In genomic region chr4:121707344-121707743, GRCh38 we compare ENCODE assay signal across 18 cellular contexts. TPM values are rescaled to one million over a fixed set of nuclear protein-coding genes. Genes with fewer than 3 reads are reported as not detected.
DNase-seq lines count a peak whose midpoint lies in the region; ATAC-seq and TF ChIP-seq lines count a peak whose summit lies in the region.
"Had no signal": no experiment of that assay in that cellular context is flagged by ENCODE, and none has a peak within 500 bp of the region (broad histone marks: within the 10 kb centered on the region; RNA-seq: fewer than 3 reads in every experiment).

No MANE protein-coding gene starts in this region.

- no peak overlapping the region for H3K27ac ChIP-seq in HCT116 (ENCODE audit: low read depth, low read length)

- no peak overlapping the region for H2AFZ ChIP-seq in HCT116 (ENCODE audit: low read depth, low read length, poor library complexity, severe bottlenecking)

- BruUV-seq in HCT116 (replicated peaks; lab: Mats Ljungman, UMichigan): no TSS peak

- no peaks in the 10 kb centered on the region for H3K9me3 Mint-ChIP-seq in activated CD8-positive, alpha-beta memory T cell treated with anti-CD3 and anti-CD28 coated beads, Interleukin-2, amount 10 ng/mL, durations not matched to agents 7 days and 5 days (ENCODE audit: low read depth)
- H3K9me3 Mint-ChIP-seq in activated T-helper 2 cell treated with anti-CD3 and anti-CD28 coated beads, Interferon-gamma antibody, Interleukin-2, Interleukin-4, amounts not matched to agents 10 μg/mL and 5 μg/mL and 100 μg/mL, durations not matched to agents 14 hours and 24 hours and 36 hours: no peaks in the 10 kb centered on the region
- no peaks in the 10 kb centered on the region for H3K9me3 Mint-ChIP-seq in natural killer cell treated with Interleukin-12 subunit alpha and Interleukin-12 subunit beta and Interleukin-15 and Interleukin-18, amount 100 ng/mL, for 72 hours
- H3K9me3 Mint-ChIP-seq: CD4-positive, alpha-beta T cell had no signal

- H3K79me2 ChIP-seq in HCT116 (ENCODE audit: insufficient read depth, low read length): no peaks in the 10 kb centered on the region

- peak overlapping the region; percentile 84 for H3K27ac Mint-ChIP-seq in activated CD8-positive, alpha-beta memory T cell treated with anti-CD3 and anti-CD28 coated beads, Interleukin-2, amount 10 ng/mL, durations not matched to agents 7 days and 5 days
- peak overlapping the region; percentile 8 for H3K27ac Mint-ChIP-seq in activated T-helper 2 cell treated with anti-CD3 and anti-CD28 coated beads, Interferon-gamma antibody, Interleukin-2, Interleukin-4, amounts not matched to agents 10 μg/mL and 5 μg/mL and 100 μg/mL, durations not matched to agents 14 hours and 24 hours and 36 hours
- peak overlapping the region; percentile 36 to 60 for H3K27ac Mint-ChIP-seq in natural killer cell treated with Interleukin-12 subunit alpha and Interleukin-12 subunit beta and Interleukin-15 and Interleukin-18, amount 100 ng/mL, for 72 hours
- H3K27ac Mint-ChIP-seq: CD4-positive, alpha-beta T cell had no signal

- no peak for DNase-seq in activated CD8-positive, alpha-beta memory T cell treated with anti-CD3 and anti-CD28 coated beads, Interleukin-2, amount 10 ng/mL, durations not matched to agents 7 days and 5 days
- DNase-seq in activated CD8-positive, alpha-beta memory T cell treated with anti-CD3 and anti-CD28 coated beads for 24 hours: no peak
- DNase-seq in HCT116 (ENCODE audit: low read depth, low spot score) (no peak), CD1c-positive myeloid dendritic cell (ENCODE audit: extremely low spot score) (no peak), C1 segment of cervical spinal cord (lab: John Stamatoyannopoulos, UW) (no peak)
- DNase-seq in activated T-helper 2 cell treated with anti-CD3 and anti-CD28 coated beads, Interferon-gamma antibody, Interleukin-2, Interleukin-4, amounts not matched to agents 10 μg/mL and 5 μg/mL and 100 μg/mL, durations not matched to agents 14 hours and 24 hours and 36 hours (ENCODE audit: low spot score): no peak
- DNase-seq in natural killer cell treated with Interleukin-12 subunit alpha and Interleukin-12 subunit beta and Interleukin-15 and Interleukin-18, amount 100 ng/mL, for 72 hours (ENCODE audit: low spot score): no peak
- DNase-seq: AML-193; Calu3; CD4-positive, alpha-beta T cell; NCI-H1417; NCI-H1930; NCI-H510A; NCI-H82 had no signal

- no peaks in the 10 kb centered on the region for H4K20me1 ChIP-seq in HCT116 (ENCODE audit: insufficient read depth)

- H3K9ac ChIP-seq in HCT116 (ENCODE audit: low read length): no peak overlapping the region

- H3K27me3 ChIP-seq in HCT116 (ENCODE audit: insufficient read depth, low read length): no peaks in the 10 kb centered on the region

- intact Hi-C loops in HCT116 (cut with micrococcal nuclease): no loop called here
- intact Hi-C loops in activated T-helper 2 cell treated with anti-CD3 and anti-CD28 coated beads, Interferon-gamma antibody, Interleukin-2, Interleukin-4, amounts not matched to agents 10 μg/mL and 5 μg/mL and 100 μg/mL, durations not matched to agents 14 hours and 24 hours and 36 hours (cut with micrococcal nuclease): loop anchor here (1.0 to 5.0 kb wide), 2 partner anchors 19 to 525 kb away; no protein-coding TSS in a partner anchor

- H3K36me3 Mint-ChIP-seq in activated CD8-positive, alpha-beta memory T cell treated with anti-CD3 and anti-CD28 coated beads, Interleukin-2, amount 10 ng/mL, durations not matched to agents 7 days and 5 days: peaks cover 9% of the 10 kb centered on the region
- H3K36me3 Mint-ChIP-seq in activated T-helper 2 cell treated with anti-CD3 and anti-CD28 coated beads, Interferon-gamma antibody, Interleukin-2, Interleukin-4, amounts not matched to agents 10 μg/mL and 5 μg/mL and 100 μg/mL, durations not matched to agents 14 hours and 24 hours and 36 hours (ENCODE audit: low read depth): no peaks in the 10 kb centered on the region
- H3K36me3 Mint-ChIP-seq in natural killer cell treated with Interleukin-12 subunit alpha and Interleukin-12 subunit beta and Interleukin-15 and Interleukin-18, amount 100 ng/mL, for 72 hours: peaks cover 14% of the 10 kb centered on the region

- ATAC-seq in activated CD8-positive, alpha-beta memory T cell treated with anti-CD3 and anti-CD28 coated beads, Interleukin-2, amount 10 ng/mL, durations not matched to agents 7 days and 5 days: peak; percentile 9
- ATAC-seq in HCT116 (no peak), HG02571 (IDR thresholded peaks at IDR 0.05; ENCODE audit: unreplicated experiment) (no peak)
- ATAC-seq in natural killer cell treated with Interleukin-12 subunit alpha and Interleukin-12 subunit beta and Interleukin-15 and Interleukin-18, amount 100 ng/mL, for 72 hours: peak in 1 of 2 donors; percentile 4
- ATAC-seq: Panc1 had no signal

- peak overlapping the region; percentile 35 for H3K4me2 ChIP-seq in HCT116 (ENCODE audit: low read length)

- TF ChIP-seq POLR2A in HCT116 (IDR thresholded peaks at IDR 0.05; ENCODE audit: borderline replicate concordance, extremely low read depth, insufficient read depth, insufficient read length): no peak

- no peak overlapping the region for H3K4me3 Mint-ChIP-seq in activated CD8-positive, alpha-beta memory T cell treated with anti-CD3 and anti-CD28 coated beads, Interleukin-2, amount 10 ng/mL, durations not matched to agents 7 days and 5 days
- no peak overlapping the region for H3K4me3 Mint-ChIP-seq in activated T-helper 2 cell treated with anti-CD3 and anti-CD28 coated beads, Interferon-gamma antibody, Interleukin-2, Interleukin-4, amounts not matched to agents 10 μg/mL and 5 μg/mL and 100 μg/mL, durations not matched to agents 14 hours and 24 hours and 36 hours (ENCODE audit: low read depth)
- peak overlapping the region; percentile 79 for H3K4me3 Mint-ChIP-seq in natural killer cell treated with Interleukin-12 subunit alpha and Interleukin-12 subunit beta and Interleukin-15 and Interleukin-18, amount 100 ng/mL, for 72 hours
- H3K4me3 Mint-ChIP-seq: CD4-positive, alpha-beta T cell had no signal

- POLR2A ChIA-PET in HCT116 (lab: Charles Lee): interaction anchor here (3.2 kb wide), 1 partner anchor 11 kb away, joined by 14 read pairs; the partner anchor contains the start of gene ANXA5

- TF ChIP-seq RAD21 in HCT116 (IDR thresholded peaks at IDR 0.05; ENCODE audit: low read depth): no peak

- peaks cover 56% of the 10 kb centered on the region for H3K4me1 Mint-ChIP-seq in activated CD8-positive, alpha-beta memory T cell treated with anti-CD3 and anti-CD28 coated beads, Interleukin-2, amount 10 ng/mL, durations not matched to agents 7 days and 5 days
- peaks cover 51% of the 10 kb centered on the region for H3K4me1 Mint-ChIP-seq in activated T-helper 2 cell treated with anti-CD3 and anti-CD28 coated beads, Interferon-gamma antibody, Interleukin-2, Interleukin-4, amounts not matched to agents 10 μg/mL and 5 μg/mL and 100 μg/mL, durations not matched to agents 14 hours and 24 hours and 36 hours (ENCODE audit: low read depth)
- H3K4me1 Mint-ChIP-seq in natural killer cell treated with Interleukin-12 subunit alpha and Interleukin-12 subunit beta and Interleukin-15 and Interleukin-18, amount 100 ng/mL, for 72 hours (ENCODE audit: low read depth in 2 of 2): peaks cover 39 to 53% of the 10 kb centered on the region in 2 donors

- 0 out of 6 replicates have a peak, but pooled peaks of 1 of the 3 experiments have one; percentile 4 for TF ChIP-seq CTCF in HCT116 (IDR thresholded peaks at IDR 0.05 in 2 of 3, conservative IDR thresholded peaks at IDR 0.05 in 1 of 3; ENCODE audit: borderline replicate concordance in 1 of 3, insufficient read depth in 1 of 3, low read depth in 2 of 3, low read length in 2 of 3)

- no peaks in the 10 kb centered on the region for H3K9me2 ChIP-seq in HCT116 (ENCODE audit: insufficient read depth)

- RAD21 ChIA-PET in HCT116 (lab: Charles Lee; ENCODE audit: low non-redundant PET in 1 of 2, low total read pairs in 2 of 2, uncharacterized antibody in 2 of 2, unreplicated experiment in 2 of 2): no interaction called here

- H3K4me3 ChIP-seq in HCT116 (replicated peaks in 1 of 2; ENCODE audit: low read depth in 1 of 2, low read length in 2 of 2): no peak overlapping the region
- H3K4me3 ChIP-seq: HAP-1 had no signal

- H3K9me3 ChIP-seq in HCT116 (ENCODE audit: control insufficient read depth in 1 of 2, insufficient read depth in 1 of 2, low read depth in 1 of 2, low read length in 2 of 2): no peaks in the 10 kb centered on the region
- H3K9me3 ChIP-seq: HAP-1 had no signal

- H3K4me1 ChIP-seq in HCT116 (ENCODE audit: control insufficient read depth in 1 of 2, insufficient read depth in 2 of 2, low read length in 2 of 2): peaks cover 20 to 41% of the 10 kb centered on the region in 2 experiments

- H3K36me3 ChIP-seq in HCT116 (ENCODE audit: control insufficient read depth in 1 of 2, insufficient read depth in 2 of 2, low read length in 2 of 2): no peaks in the 10 kb centered on the region
- H3K36me3 ChIP-seq: HAP-1 had no signal

- CTCF ChIA-PET in activated CD8-positive, alpha-beta memory T cell treated with anti-CD3 and anti-CD28 coated beads, Interleukin-2, amount 10 ng/mL, durations not matched to agents 7 days and 5 days (lab: Charles Lee): interaction anchor here (1.0 to 3.0 kb wide), 5 partner anchors 11 to 117 kb away, joined by 3 to 14 read pairs (median 3); partner anchors contain the start of genes ANXA5 and CCNA2
- CTCF ChIA-PET in HCT116 (lab: Charles Lee): no interaction called here

- H3K27me3 Mint-ChIP-seq in activated CD8-positive, alpha-beta memory T cell treated with anti-CD3 and anti-CD28 coated beads, Interleukin-2, amount 10 ng/mL, durations not matched to agents 7 days and 5 days: peaks cover 14% of the 10 kb centered on the region
- peaks cover 28% of the 10 kb centered on the region for H3K27me3 Mint-ChIP-seq in activated T-helper 2 cell treated with anti-CD3 and anti-CD28 coated beads, Interferon-gamma antibody, Interleukin-2, Interleukin-4, amounts not matched to agents 10 μg/mL and 5 μg/mL and 100 μg/mL, durations not matched to agents 14 hours and 24 hours and 36 hours (ENCODE audit: low read depth)
- H3K27me3 Mint-ChIP-seq in natural killer cell treated with Interleukin-12 subunit alpha and Interleukin-12 subunit beta and Interleukin-15 and Interleukin-18, amount 100 ng/mL, for 72 hours: peaks cover 26 to 41% of the 10 kb centered on the region in 2 donors

RNA-seq across cellular contexts. Expression of gene ANXA5, which starts 10.6 kb away (rescaled TPM):
- 100 to 1,000 TPM; 142 to 152 TPM for total RNA-seq in activated CD8-positive, alpha-beta memory T cell treated with anti-CD3 and anti-CD28 coated beads, Interleukin-2, amount 10 ng/mL, durations not matched to agents 7 days and 5 days
- 186 TPM for total RNA-seq in HCT116 (2021; ENCODE audit: unreplicated experiment)
- polyA plus RNA-seq in HCT116 (2012): 191 and 200 TPM in 2 replicates
- 105 and 107 TPM in 2 replicates for total RNA-seq in activated T-helper 2 cell treated with anti-CD3 and anti-CD28 coated beads, Interferon-gamma antibody, Interleukin-2, Interleukin-4, amounts not matched to agents 10 μg/mL and 5 μg/mL and 100 μg/mL, durations not matched to agents 14 hours and 24 hours and 36 hours
- 10 to 100 TPM; 33.8 to 77.9 TPM for total RNA-seq in natural killer cell treated with Interleukin-12 subunit alpha and Interleukin-12 subunit beta and Interleukin-15 and Interleukin-18, amount 100 ng/mL, for 72 hours

RNA-seq across cellular contexts. Expression of gene SMIM43, which starts 57.6 kb away (rescaled TPM):
- under 1 TPM in 1 of 2 experiments, not detected in 1; 0.18 TPM for total RNA-seq in activated CD8-positive, alpha-beta memory T cell treated with anti-CD3 and anti-CD28 coated beads, Interleukin-2, amount 10 ng/mL, durations not matched to agents 7 days and 5 days
- total RNA-seq in HCT116 (2021; ENCODE audit: unreplicated experiment): not detected
- not detected in 2 replicates for polyA plus RNA-seq in HCT116 (2012)
- not detected in 2 replicates for total RNA-seq in activated T-helper 2 cell treated with anti-CD3 and anti-CD28 coated beads, Interferon-gamma antibody, Interleukin-2, Interleukin-4, amounts not matched to agents 10 μg/mL and 5 μg/mL and 100 μg/mL, durations not matched to agents 14 hours and 24 hours and 36 hours
- not detected for total RNA-seq in natural killer cell treated with Interleukin-12 subunit alpha and Interleukin-12 subunit beta and Interleukin-15 and Interleukin-18, amount 100 ng/mL, for 72 hours
- total RNA-seq: Calu3; CD4-positive, alpha-beta T cell; HT1080 had no signal

Comparison
In these comparisons a context has a peak if more than half of its experiments do, and no peak if none do; other contexts are left out.
1. H3K27ac Mint-ChIP-seq: peak in every context shown above with its lines; median percentile 84 in activated CD8-positive, alpha-beta memory T cell treated with anti-CD3 and anti-CD28 coated beads, Interleukin-2, amount 10 ng/mL, durations not matched to agents 7 days and 5 days; 48 in natural killer cell treated with Interleukin-12 subunit alpha and Interleukin-12 subunit beta and Interleukin-15 and Interleukin-18, amount 100 ng/mL, for 72 hours; 8 in activated T-helper 2 cell treated with anti-CD3 and anti-CD28 coated beads, Interferon-gamma antibody, Interleukin-2, Interleukin-4, amounts not matched to agents 10 μg/mL and 5 μg/mL and 100 μg/mL, durations not matched to agents 14 hours and 24 hours and 36 hours.